ENCODE assay signal across 17 cellular contexts in genomic region chr17:57866319-57866718, GRCh38. TPM values are rescaled to one million over a fixed set of nuclear protein-coding genes. Genes with fewer than 3 reads are reported as not detected.
A peak's percentile ranks its signal among the peaks of the same experiment; 100 is the strongest.
DNase-seq lines count a peak whose midpoint lies in the region; ATAC-seq and TF ChIP-seq lines count a peak whose summit lies in the region.
"Had no signal": no experiment of that assay in that cellular context is flagged by ENCODE, and none has a peak within 500 bp of the region (broad histone marks: within the 10 kb centered on the region; RNA-seq: fewer than 3 reads in every experiment).

No MANE protein-coding gene starts in this region.

- DNase-seq in Panc1 (ENCODE audit: low read depth, low spot score) (no peak), esophagus muscularis mucosa (ENCODE audit: extremely low spot score) (no peak), H9 (no peak), activated gamma-delta T cell treated with Interleukin-2 at 50 U/mL for 16 hours (no peak)
- no peak for DNase-seq in stimulated activated CD8-positive, alpha-beta memory T cell treated with anti-CD3 and anti-CD28 coated beads, Interleukin-4, amount 100 ng/mL, for 48 hours
- DNase-seq: BE2C, GDM1, GM23248, KG1, NCI-H1436, NCI-H2081, NCI-H748 treated with DMSO at 0.1 percent for 48 hours, OCI-M1 had no signal

- H2AFZ ChIP-seq in H9 (ENCODE audit: low read length): no peak overlapping the region
- H2AFZ ChIP-seq: GM23248 had no signal

- intact Hi-C loops in Panc1 (cut with micrococcal nuclease; ENCODE audit: unreplicated experiment): no loop called here
- intact Hi-C loops in esophagus muscularis mucosa (cut with DNase I): no loop called here

- H3K4ac ChIP-seq in H9 (ENCODE audit: low read depth, low read length): no peak overlapping the region

- H4K8ac ChIP-seq in H9 (replicated peaks; ENCODE audit: insufficient read length, low read depth, low read length): no peak overlapping the region

- H4K20me1 ChIP-seq in BLaER1 treated with 17β-estradiol and CSF1 and Interleukin-3, amounts not matched to agents 10 nM and 100 nM: peaks cover 0 to 27% (median 0%) of the 10 kb centered on the region in 11 experiments; a peak in 2 of 22 replicates
- H4K20me1 ChIP-seq in H9 (ENCODE audit: control insufficient read depth, insufficient read depth, insufficient read length): no peaks in the 10 kb centered on the region

- no peak overlapping the region for H2BK20ac ChIP-seq in H9 (ENCODE audit: low read depth, low read length, poor library complexity, severe bottlenecking)

- POLR2A ChIA-PET in Panc1 (lab: Charles Lee): interaction anchor here (0.7 to 1.4 kb wide), 2 partner anchors 123 to 134 kb away, joined by 3 to 4 read pairs; no protein-coding TSS in a partner anchor

- peaks cover 35% of the 10 kb centered on the region for H3K27me3 Mint-ChIP-seq in H9 (ENCODE audit: low read depth)

- H3K27ac ChIP-seq in BLaER1 treated with 17β-estradiol and CSF1 and Interleukin-3, amounts not matched to agents 10 nM and 100 nM: peak overlapping the region in 9 of 11 experiments; percentile 60 to 97 (median 92); a peak in 17 of 22 replicates
- peak overlapping the region; percentile 50; the same call in 1 of the 2 replicates for H3K27ac ChIP-seq in Panc1 (ENCODE audit: low read length)
- peak overlapping the region; percentile 88 to 95 (median 92) for H3K27ac ChIP-seq in esophagus muscularis mucosa (replicated peaks in 1 of 4)
- H3K27ac ChIP-seq in rectal smooth muscle tissue (ENCODE audit: low read depth, low read length): peak overlapping the region; percentile 27
- H3K27ac ChIP-seq in H9 (ENCODE audit: insufficient read length, low read depth, low read length): no peak overlapping the region
- H3K27ac ChIP-seq: GM23248 had no signal

- no peak overlapping the region for H2BK15ac ChIP-seq in H9 (ENCODE audit: low read depth, low read length)

- no peaks in the 10 kb centered on the region for H3K79me1 ChIP-seq in H9 (ENCODE audit: insufficient read depth, low read depth, low read length, poor library complexity, severe bottlenecking)

- H3K9ac ChIP-seq in BLaER1 treated with 17β-estradiol and CSF1 and Interleukin-3, amounts not matched to agents 10 nM and 100 nM: peak overlapping the region in 7 of 11 experiments; percentile 71 to 88 (median 80); a peak in 13 of 22 replicates
- no peak overlapping the region for H3K9ac ChIP-seq in rectal smooth muscle tissue (ENCODE audit: low read length)
- H3K9ac ChIP-seq in H9 (ENCODE audit: extremely low read depth, insufficient read length, low read length): no peak overlapping the region
- H3K9ac ChIP-seq: GM23248 had no signal

- no peak overlapping the region for H3K14ac ChIP-seq in H9 (ENCODE audit: insufficient read depth, low read length)

- no peak for TF ChIP-seq EP300 in esophagus muscularis mucosa (IDR thresholded peaks at IDR 0.05)

- no peak overlapping the region for H3K56ac ChIP-seq in H9 (ENCODE audit: insufficient read length, low read depth, low read length)

- no peak overlapping the region for H3K23ac ChIP-seq in H9 (ENCODE audit: insufficient read length, low read depth, low read length)

- CTCF ChIA-PET in Panc1 (lab: Charles Lee): no interaction called here

- no peaks in the 10 kb centered on the region for H3K9me3 ChIP-seq in BLaER1 treated with 17β-estradiol and CSF1 and Interleukin-3, amounts not matched to agents 10 nM and 100 nM (replicated peaks in 1 of 11)
- no peaks in the 10 kb centered on the region for H3K9me3 ChIP-seq in Panc1 (ENCODE audit: control insufficient read depth, insufficient read depth, low read depth, low read length)
- H3K9me3 ChIP-seq in esophagus muscularis mucosa: no peaks in the 10 kb centered on the region
- H3K9me3 ChIP-seq in H9 (ENCODE audit: control insufficient read depth, low read depth, low read length): no peaks in the 10 kb centered on the region
- H3K9me3 ChIP-seq: BE2C had no signal

- peaks cover 42 to 49% of the 10 kb centered on the region in 2 experiments for H3K4me1 Mint-ChIP-seq in H9

- no peak overlapping the region for H4K91ac ChIP-seq in H9 (ENCODE audit: insufficient read length, low read depth, low read length)

- no peak overlapping the region for H3K4me3 Mint-ChIP-seq in H9

- no peak overlapping the region for H2BK12ac ChIP-seq in H9 (ENCODE audit: insufficient read length, low read depth, low read length)

- peaks cover 4% of the 10 kb centered on the region for H3K23me2 ChIP-seq in H9 (ENCODE audit: insufficient read length, low read depth, low read length, poor library complexity, severe bottlenecking)

- no peaks in the 10 kb centered on the region for H3K79me2 ChIP-seq in H9 (ENCODE audit: insufficient read depth, low read length)

- no peak for TF ChIP-seq POLR2A in esophagus muscularis mucosa (IDR thresholded peaks at IDR 0.05; ENCODE audit: low read depth)

- H2BK5ac ChIP-seq in H9 (ENCODE audit: insufficient read length, low read length): no peak overlapping the region

- no peak overlapping the region for H3K18ac ChIP-seq in H9 (ENCODE audit: insufficient read length, low read depth, low read length)

- no peaks in the 10 kb centered on the region for H3K9me3 Mint-ChIP-seq in H9

- peak overlapping the region; percentile 75 to 100 (median 99) for H3K4me2 ChIP-seq in BLaER1 treated with 17β-estradiol and CSF1 and Interleukin-3, amounts not matched to agents 10 nM and 100 nM
- no peak overlapping the region for H3K4me2 ChIP-seq in H9 (ENCODE audit: insufficient read depth, insufficient read length, low read length)

- 91% methylated on average over 8 of the region's 10 CpGs for WGBS in esophagus muscularis mucosa
- WGBS in H9 (ENCODE audit: extremely low coverage, insufficient read length, low lambda C conversion rate): no CpG with 5 or more reads among the region's 10 CpGs

- in situ Hi-C loops in Panc1 (cut with HindIII; ENCODE audit: low pct_unique_long_range_greater_than_20kb, low sequenced_read_pairs): no loop called here

- no peak overlapping the region for H2BK120ac ChIP-seq in H9 (ENCODE audit: low read depth, low read length, poor library complexity, severe bottlenecking)

- peaks cover 0 to 35% (median 9%) of the 10 kb centered on the region in 11 experiments; a peak in 16 of 22 replicates for H3K27me3 ChIP-seq in BLaER1 treated with 17β-estradiol and CSF1 and Interleukin-3, amounts not matched to agents 10 nM and 100 nM
- no peaks in the 10 kb centered on the region for H3K27me3 ChIP-seq in Panc1 (ENCODE audit: control insufficient read depth, insufficient read depth, low read length)
- H3K27me3 ChIP-seq in esophagus muscularis mucosa: no peaks in the 10 kb centered on the region
- no peaks in the 10 kb centered on the region for H3K27me3 ChIP-seq in rectal smooth muscle tissue (ENCODE audit: control insufficient read depth, insufficient read depth, low read length)
- H3K27me3 ChIP-seq in H9 (ENCODE audit: insufficient read depth, low read length): no peaks in the 10 kb centered on the region; the same call in 1 of the 2 replicates

- H3K36me3 ChIP-seq in BLaER1 treated with 17β-estradiol and CSF1 and Interleukin-3, amounts not matched to agents 10 nM and 100 nM: peaks cover 0 to 12% (median 0%) of the 10 kb centered on the region in 11 experiments; a peak in 2 of 22 replicates
- H3K36me3 ChIP-seq in Panc1 (ENCODE audit: control insufficient read depth, insufficient read depth, low read length) (peaks cover 3% of the 10 kb centered on the region; the same call in 1 of the 2 replicates), esophagus muscularis mucosa (peaks cover 10 to 57% (median 54%) of the 10 kb centered on the region in 4 donors), rectal smooth muscle tissue (ENCODE audit: control insufficient read depth, insufficient read depth, low read length) (peaks cover 2% of the 10 kb centered on the region)
- H3K36me3 ChIP-seq: BE2C had no signal

- no peak overlapping the region for H3K27ac Mint-ChIP-seq in H9

- no peak overlapping the region for H2AK5ac ChIP-seq in H9 (ENCODE audit: insufficient read length, low read length)

- H3T11ph ChIP-seq in H9 (ENCODE audit: low read length): no peak overlapping the region

- BruUV-seq in Panc1 (replicated peaks; lab: Mats Ljungman, UMichigan): no TSS peak

- peaks cover 2 to 9% (median 9%) of the 10 kb centered on the region in 3 experiments; a peak in 3 of 7 replicates for H3K36me3 Mint-ChIP-seq in H9 (ENCODE audit: insufficient read depth in 1 of 3, low read depth in 3 of 3)

- peaks cover 60 to 100% (median 99%) of the 10 kb centered on the region in 10 experiments for H3K4me1 ChIP-seq in BLaER1 treated with 17β-estradiol and CSF1 and Interleukin-3, amounts not matched to agents 10 nM and 100 nM
- peaks cover 55% of the 10 kb centered on the region for H3K4me1 ChIP-seq in Panc1 (ENCODE audit: control insufficient read depth, insufficient read depth, low read length)
- peaks cover 40 to 73% (median 63%) of the 10 kb centered on the region in 4 donors for H3K4me1 ChIP-seq in esophagus muscularis mucosa
- H3K4me1 ChIP-seq in rectal smooth muscle tissue (ENCODE audit: control insufficient read depth, insufficient read depth, low read length): peaks cover 41% of the 10 kb centered on the region
- H3K4me1 ChIP-seq in H9 (ENCODE audit: insufficient read depth, low read length): peaks cover 2% of the 10 kb centered on the region; the same call in 1 of the 2 replicates

- no peak overlapping the region for H3K4me3 ChIP-seq in BLaER1 treated with 17β-estradiol and CSF1 and Interleukin-3, amounts not matched to agents 10 nM and 100 nM
- H3K4me3 ChIP-seq in Panc1 (ENCODE audit: low read depth in 2 of 2, low read length in 2 of 2): no peak overlapping the region
- H3K4me3 ChIP-seq in esophagus muscularis mucosa: no peak overlapping the region
- H3K4me3 ChIP-seq in rectal smooth muscle tissue (ENCODE audit: low read length): no peak overlapping the region
- H3K4me3 ChIP-seq: GM12878, GM23248 had no signal

- H4K5ac ChIP-seq in H9 (ENCODE audit: insufficient read length, low read depth, low read length): no peak overlapping the region

- no peak for ATAC-seq in Panc1
- no peak for ATAC-seq in GM19023 (IDR thresholded peaks at IDR 0.05; ENCODE audit: unreplicated experiment)
- ATAC-seq: GM12878 had no signal

- TF ChIP-seq CTCF in Panc1 (IDR thresholded peaks at IDR 0.05): no peak
- TF ChIP-seq CTCF in esophagus muscularis mucosa (IDR thresholded peaks at IDR 0.05): no peak
- TF ChIP-seq CTCF in H9 (conservative IDR thresholded peaks at IDR 0.05): no peak

RNA-seq across cellular contexts. Expression of gene MRPS23, which starts 16.5 kb away (rescaled TPM):
- total RNA-seq in Panc1 (2021; ENCODE audit: unreplicated experiment): 85.4 TPM
- 76.8 TPM for polyA plus RNA-seq in Panc1 (2012; ENCODE audit: insufficient read length)
- 10 to 100 TPM; 11.6 to 22.2 (median 16.9) TPM for total RNA-seq in esophagus muscularis mucosa
- 62.0 and 65.9 TPM in 2 replicates for total RNA-seq in H9 (2021)

Comparison
In these comparisons a context has a peak if more than half of its experiments do, and no peak if none do; other contexts are left out.
1. H3K9ac ChIP-seq: peak in BLaER1 treated with 17β-estradiol and CSF1 and Interleukin-3, amounts not matched to agents 10 nM and 100 nM (7 of 11); none in rectal smooth muscle tissue (single experiment) and H9 (single experiment).